In genomic region chr20:38893485-38894090, GRCh38 we compare ENCODE assay signal across 8 cellular contexts. TPM values are rescaled to one million over a fixed set of nuclear protein-coding genes. Genes with fewer than 3 reads are reported as not detected.
DNase-seq lines count a peak whose midpoint lies in the region; ATAC-seq and TF ChIP-seq lines count a peak whose summit lies in the region.

No MANE protein-coding gene starts in this region.

- TF ChIP-seq CTCF in WERI-Rb-1 (IDR thresholded peaks at IDR 0.05; ENCODE audit: low read depth, low read length) (peak; percentile 97), brain (conservative IDR thresholded peaks at IDR 0.05) (peak; percentile 78 to 93)

- H3K4me3 ChIP-seq in WERI-Rb-1 (ENCODE audit: low read depth, low read length), result no peak overlapping the region

- DNase-seq in ELF-1 (ENCODE audit: low read depth, low spot score) (peak; percentile 84), HEK293T (ENCODE audit: extremely low spot score) (peak; percentile 87), NCI-H2081 (lab: John Stamatoyannopoulos, UW) (peak; percentile 61 to 69), WERI-Rb-1 (peak; percentile 84), immature natural killer cell (peak; percentile 79 to 83 (median 83))
- DNase-seq in stimulated activated CD4-positive, alpha-beta T cell treated with anti-CD3 and anti-CD28 coated beads, Interleukin-2, amount 100 ng/mL, for 24 hours, result peak; percentile 83 to 85

- POLR2A ChIA-PET in HEK293T (lab: Yijun Ruan, JAX), result no interaction called here

- no peaks in the 10 kb centered on the region for H3K27me3 ChIP-seq in WERI-Rb-1 (ENCODE audit: insufficient read depth, low read depth, severe bottlenecking)

- no peaks in the 10 kb centered on the region for H3K9me3 Mint-ChIP-seq in brain
- no peaks in the 10 kb centered on the region for H3K9me3 Mint-ChIP-seq in immature natural killer cell

- no peaks in the 10 kb centered on the region for H3K36me3 ChIP-seq in WERI-Rb-1

- H3K4me3 Mint-ChIP-seq in brain (peak overlapping the region in 4 of 5 experiments; percentile 30 to 75 (median 59)), immature natural killer cell (peak overlapping the region; percentile 62 to 74 (median 72))

- peaks cover 26% of the 10 kb centered on the region for H3K4me1 Mint-ChIP-seq in brain
- peaks cover 34 to 50% of the 10 kb centered on the region in 2 donors for H3K4me1 Mint-ChIP-seq in immature natural killer cell

- no peaks in the 10 kb centered on the region for H3K9me3 ChIP-seq in WERI-Rb-1 (ENCODE audit: severe bottlenecking)

- CTCF ChIA-PET in HEK293T (lab: Yijun Ruan, JAX), result interaction anchor here (0.6 to 0.8 kb wide), 2 partner anchors 13 to 68 kb away, joined by 3 read pairs; no protein-coding TSS in a partner anchor

- no peak for ATAC-seq in GM19328 (IDR thresholded peaks at IDR 0.05; ENCODE audit: unreplicated experiment)

- peak overlapping the region in 2 of 5 experiments; percentile 90 to 96 for H3K27ac Mint-ChIP-seq in brain
- peak overlapping the region; percentile 87 to 97 (median 96) for H3K27ac Mint-ChIP-seq in immature natural killer cell

- H3K27me3 Mint-ChIP-seq in brain (peaks cover 20% of the 10 kb centered on the region), immature natural killer cell (ENCODE audit: low read depth in 3 of 3) (peaks cover 3 to 12% (median 3%) of the 10 kb centered on the region in 3 donors)

- H3K36me3 Mint-ChIP-seq in brain, result no peaks in the 10 kb centered on the region
- H3K36me3 Mint-ChIP-seq in immature natural killer cell, result peaks cover 9 to 15% (median 13%) of the 10 kb centered on the region in 3 donors

- no peak overlapping the region for H3K27ac ChIP-seq in WERI-Rb-1

TF ChIP-seq in HEK293T, 16 proteins besides CTCF, POLR2A, EP300 and RAD21:
- no peak for TF ChIP-seq LEF1 (IDR thresholded peaks at IDR 0.05; ENCODE audit: borderline replicate concordance)
- TF ChIP-seq HDGF (IDR thresholded peaks at IDR 0.05; ENCODE audit: borderline replicate concordance), result no peak
- no peak for TF ChIP-seq NFRKB (IDR thresholded peaks at IDR 0.05)
- TF ChIP-seq PKNOX1 (IDR thresholded peaks at IDR 0.05), result no peak
- TF ChIP-seq L3MBTL2 (conservative IDR thresholded peaks at IDR 0.05), result no peak
- TF ChIP-seq CTBP1 (IDR thresholded peaks at IDR 0.05; ENCODE audit: borderline replicate concordance), result no peak
- no peak for TF ChIP-seq BHLHE40 (IDR thresholded peaks at IDR 0.05; ENCODE audit: borderline replicate concordance)

RNA-seq across cellular contexts. Expression of gene FAM83D, which starts 32.6 kb away (rescaled TPM):
- 30.7 TPM for polyA plus RNA-seq in brain (ENCODE audit: insufficient read depth, low read depth, low replicate concordance)
- polyA plus RNA-seq in immature natural killer cell, result under 1 TPM in 2 of 3 donors, not detected in 1; 0.25 to 0.58 TPM

Comparison
In these comparisons a context has a peak if more than half of its experiments do, and no peak if none do; other contexts are left out.
1. RNA of gene FAM83D, which starts 32.6 kb away (polyA plus RNA-seq): 30.7 TPM in brain (single experiment); 0.25 to 0.58 TPM in immature natural killer cell; every median in the first group is over 10 times any median in the second.
2. Peak in every context shown above with its lines, with median percentiles within 50 percentile points of each other: DNase-seq.